Comparison of ENCODE assay signal across 8 cellular contexts in genomic region chr9:107340920-107341632, GRCh38. TPM values are rescaled to one million over a fixed set of nuclear protein-coding genes. Genes with fewer than 3 reads are reported as not detected.
DNase-seq lines count a peak whose midpoint lies in the region; TF ChIP-seq lines count a peak whose summit lies in the region.

No MANE protein-coding gene starts in this region.

- TF ChIP-seq CTCF in GM10266 (IDR thresholded peaks at IDR 0.05; ENCODE audit: control insufficient read depth, insufficient read depth, low read depth, missing control alignments) (peak; percentile 97), Loucy (conservative IDR thresholded peaks at IDR 0.05; ENCODE audit: low read length) (peak; percentile 89), SK-N-SH (IDR thresholded peaks at IDR 0.05) (peak; percentile 84), cardiac muscle cell (IDR thresholded peaks at IDR 0.05; ENCODE audit: low read depth, low read length) (peak; percentile 93)

- no peaks in the 10 kb centered on the region for H3K9me2 ChIP-seq in Loucy (replicated peaks; ENCODE audit: low read depth, low read length)
- no peaks in the 10 kb centered on the region for H3K9me2 ChIP-seq in SK-N-SH

- H3K27ac ChIP-seq in SK-N-SH (ENCODE audit: low read depth in 2 of 2, low read length in 1 of 2) (no peak overlapping the region), cardiac muscle cell (no peak overlapping the region)

- peak overlapping the region; percentile 80 for H3K27ac Mint-ChIP-seq in activated naive CD4-positive, alpha-beta T cell treated with anti-CD3 and anti-CD28 coated beads, Interleukin-2, amount 50 U/mL, for 24 hours

- H2AFZ ChIP-seq in Loucy (ENCODE audit: low read length), result no peak overlapping the region
- H2AFZ ChIP-seq in SK-N-SH (ENCODE audit: low read depth), result no peak overlapping the region

- H3K4me3 Mint-ChIP-seq in activated naive CD4-positive, alpha-beta T cell treated with anti-CD3 and anti-CD28 coated beads, Interleukin-2, amount 50 U/mL, for 24 hours, result no peak overlapping the region

- no peak overlapping the region for H3K4me2 ChIP-seq in Loucy (ENCODE audit: low read depth, low read length, poor library complexity, severe bottlenecking)
- no peak overlapping the region for H3K4me2 ChIP-seq in SK-N-SH

- in situ Hi-C loops in HAP-1 (cut with MboI; ENCODE audit: low sequenced_read_pairs), result no loop called here

- TF ChIP-seq EP300 in SK-N-SH (IDR thresholded peaks at IDR 0.05; ENCODE audit: borderline replicate concordance in 1 of 2, low read depth in 1 of 2, low read length in 1 of 2), result no peak

- H3K36me3 ChIP-seq in HAP-1 (replicated peaks), result no peaks in the 10 kb centered on the region; the same call in none of the 2 replicates
- peaks cover 6% of the 10 kb centered on the region; the same call in 1 of the 2 replicates for H3K36me3 ChIP-seq in Loucy (ENCODE audit: insufficient read depth, low read length)
- H3K36me3 ChIP-seq in SK-N-SH (replicated peaks in 1 of 2; ENCODE audit: control insufficient read depth in 1 of 2, insufficient read depth in 2 of 2, low read length in 1 of 2), result peaks cover 4 to 20% of the 10 kb centered on the region in 2 experiments
- no peaks in the 10 kb centered on the region for H3K36me3 ChIP-seq in cardiac muscle cell

- H3F3A ChIP-seq in Loucy (ENCODE audit: low read depth) (no peaks in the 10 kb centered on the region), SK-N-SH (replicated peaks; ENCODE audit: insufficient read depth) (peaks cover 13% of the 10 kb centered on the region)

- H3K9me3 ChIP-seq in HAP-1 (no peaks in the 10 kb centered on the region; the same call in 1 of the 2 replicates), Loucy (ENCODE audit: insufficient read depth, low read depth, low read length) (no peaks in the 10 kb centered on the region), SK-N-SH (no peaks in the 10 kb centered on the region), cardiac muscle cell (ENCODE audit: low read depth) (no peaks in the 10 kb centered on the region)

- peak; percentile 70 for TF ChIP-seq RAD21 in SK-N-SH (IDR thresholded peaks at IDR 0.05; ENCODE audit: low read length)

- H3K27me3 ChIP-seq in HAP-1 (ENCODE audit: low read depth) (no peaks in the 10 kb centered on the region), Loucy (ENCODE audit: insufficient read depth, low read length, poor library complexity, severe bottlenecking) (no peaks in the 10 kb centered on the region), SK-N-SH (ENCODE audit: insufficient read depth) (no peaks in the 10 kb centered on the region), cardiac muscle cell (no peaks in the 10 kb centered on the region)

- no peaks in the 10 kb centered on the region for H3K36me3 Mint-ChIP-seq in activated naive CD4-positive, alpha-beta T cell treated with anti-CD3 and anti-CD28 coated beads, Interleukin-2, amount 50 U/mL, for 24 hours

- H3K27me3 Mint-ChIP-seq in activated naive CD4-positive, alpha-beta T cell treated with anti-CD3 and anti-CD28 coated beads, Interleukin-2, amount 50 U/mL, for 24 hours, result peaks cover 1% of the 10 kb centered on the region

- POLR2A ChIA-PET in SK-N-SH (lab: Yijun Ruan, JAX), result no interaction called here

- no peaks in the 10 kb centered on the region for H3K9me3 Mint-ChIP-seq in activated naive CD4-positive, alpha-beta T cell treated with anti-CD3 and anti-CD28 coated beads, Interleukin-2, amount 50 U/mL, for 24 hours

- DNase-seq in GM10266 (ENCODE audit: extremely low spot score), result peak; percentile 76
- DNase-seq in HAP-1 (ENCODE audit: low spot score in 2 of 2), result peak; percentile 64 to 90
- peak; percentile 70 for DNase-seq in SK-N-SH
- peak; percentile 77 to 80 for DNase-seq in cardiac muscle cell (ENCODE audit: low read depth in 1 of 2, low spot score in 1 of 2)
- DNase-seq in pulmonary artery endothelial cell (ENCODE audit: low read depth, low spot score), result peak; percentile 11
- DNase-seq in GF-D8 (lab: John Stamatoyannopoulos, UW), result no peak

- H3K4me3 ChIP-seq in HAP-1 (no peak overlapping the region), Loucy (ENCODE audit: low read length, poor library complexity, severe bottlenecking) (no peak overlapping the region), SK-N-SH (ENCODE audit: low read depth in 2 of 2, low read length in 1 of 2) (no peak overlapping the region; a peak in 1 of 4 replicates), cardiac muscle cell (no peak overlapping the region)

- H4K20me1 ChIP-seq in Loucy (ENCODE audit: insufficient read depth, low read length, poor library complexity, severe bottlenecking), result no peaks in the 10 kb centered on the region
- peaks cover 3% of the 10 kb centered on the region; the same call in 1 of the 2 replicates for H4K20me1 ChIP-seq in SK-N-SH (ENCODE audit: insufficient read depth)

- no peak overlapping the region for H3K9ac ChIP-seq in Loucy (ENCODE audit: low read depth, low read length, poor library complexity, severe bottlenecking)
- no peak overlapping the region for H3K9ac ChIP-seq in SK-N-SH

- CTCF ChIA-PET in SK-N-SH (lab: Yijun Ruan, JAX), result interaction anchor here (0.6 to 2.5 kb wide), 43 partner anchors 9 to 1499 kb away, joined by 3 to 23 read pairs (median 4); no protein-coding TSS in a partner anchor

- 68% methylated on average over 18 of the region's 18 CpGs for WGBS in SK-N-SH (ENCODE audit: low lambda C conversion rate)

- H3K4me1 ChIP-seq in HAP-1 (no peaks in the 10 kb centered on the region), Loucy (ENCODE audit: insufficient read depth, low read length, poor library complexity, severe bottlenecking) (no peaks in the 10 kb centered on the region), SK-N-SH (ENCODE audit: control insufficient read depth in 1 of 2, insufficient read depth in 2 of 2, low read depth in 1 of 2, low read length in 1 of 2) (peaks cover 4 to 7% of the 10 kb centered on the region in 2 experiments; a peak in 2 of 4 replicates), cardiac muscle cell (ENCODE audit: low read depth) (no peaks in the 10 kb centered on the region)

- H3K79me2 ChIP-seq in Loucy (ENCODE audit: insufficient read depth, low read length) (no peaks in the 10 kb centered on the region), SK-N-SH (ENCODE audit: insufficient read depth) (no peaks in the 10 kb centered on the region)

- H3K4me1 Mint-ChIP-seq in activated naive CD4-positive, alpha-beta T cell treated with anti-CD3 and anti-CD28 coated beads, Interleukin-2, amount 50 U/mL, for 24 hours, result peaks cover 13% of the 10 kb centered on the region

TF ChIP-seq in SK-N-SH, 30 proteins besides CTCF, POLR2A, EP300 and RAD21 (continues in another document):
- 0 out of 2 replicates have a peak, but pooled peaks have one; percentile 11 for TF ChIP-seq POLR2AphosphoS5 (IDR thresholded peaks at IDR 0.05; ENCODE audit: low read depth, low read length)
- TF ChIP-seq MEF2A (IDR thresholded peaks at IDR 0.05; ENCODE audit: borderline replicate concordance, low read depth), result no peak
- TF ChIP-seq ELF1 (IDR thresholded peaks at IDR 0.05), result no peak
- TF ChIP-seq NRF1 (IDR thresholded peaks at IDR 0.05; ENCODE audit: low read depth, low read length), result peak; percentile 20; the same call in 1 of the 2 replicates
- TF ChIP-seq SMC3 (IDR thresholded peaks at IDR 0.05; ENCODE audit: low read depth, low read length), result peak; percentile 74
- no peak for TF ChIP-seq EZH2phosphoT487 (IDR thresholded peaks at IDR 0.05; ENCODE audit: borderline replicate concordance, low read depth)
- no peak for TF ChIP-seq YY1 (IDR thresholded peaks at IDR 0.05; ENCODE audit: low read depth)
- 0 out of 2 replicates have a peak, but pooled peaks have one; percentile 36 for TF ChIP-seq MAX (IDR thresholded peaks at IDR 0.05; ENCODE audit: low read depth)
- TF ChIP-seq USF1 (IDR thresholded peaks at IDR 0.05; ENCODE audit: borderline replicate concordance, low read depth), result no peak
- TF ChIP-seq RFX5 (IDR thresholded peaks at IDR 0.05; ENCODE audit: low read length), result no peak
- no peak for TF ChIP-seq USF2 (IDR thresholded peaks at IDR 0.05; ENCODE audit: borderline replicate concordance, low read depth, low read length)
- TF ChIP-seq MXI1 (IDR thresholded peaks at IDR 0.05; ENCODE audit: low read depth, low read length), result no peak
- TF ChIP-seq TEAD4 (IDR thresholded peaks at IDR 0.05; ENCODE audit: borderline replicate concordance, insufficient read depth), result no peak
- TF ChIP-seq GATA2 (CRISPR knock-in tag; IDR thresholded peaks at IDR 0.05), result no peak
- TF ChIP-seq RCOR1 (IDR thresholded peaks at IDR 0.05; ENCODE audit: low read length), result no peak
- TF ChIP-seq FOXM1 (IDR thresholded peaks at IDR 0.05; ENCODE audit: low read depth), result no peak
- TF ChIP-seq JUND (IDR thresholded peaks at IDR 0.05), result no peak

RNA-seq across cellular contexts. Expression of gene RAD23B, which starts 58.0 kb away (rescaled TPM):
- polyA plus RNA-seq in SK-N-SH (2012; rRNA removed) (62.9 and 80.7 TPM in 2 replicates), cardiac muscle cell (11.7 and 13.6 TPM in 2 replicates)
- polyA plus RNA-seq in SK-N-SH (2012; cell fraction: cytosol; rRNA removed), result 83.6 and 90.2 TPM in 2 replicates
- 22.5 and 50.3 TPM in 2 replicates for polyA plus RNA-seq in SK-N-SH (2012; cell fraction: nucleus; rRNA removed)
- total RNA-seq in cardiac muscle cell (84.7 and 88.5 TPM in 2 replicates), pulmonary artery endothelial cell (88.8 and 105 TPM in 2 replicates)
